ENCODE assay signal across 8 cellular contexts in genomic region chr4:8594097-8595038, GRCh38. TPM values are rescaled to one million over a fixed set of nuclear protein-coding genes. Genes with fewer than 3 reads are reported as not detected.
DNase-seq lines count a peak whose midpoint lies in the region; ATAC-seq and TF ChIP-seq lines count a peak whose summit lies in the region.

No MANE protein-coding gene starts in this region.

- H2AFZ ChIP-seq in SK-N-SH (ENCODE audit: low read depth) (no peak overlapping the region), fibroblast of lung (ENCODE audit: low read length) (no peak overlapping the region)

- H3K79me2 ChIP-seq in SK-N-SH (ENCODE audit: insufficient read depth) (no peaks in the 10 kb centered on the region), fibroblast of lung (ENCODE audit: control insufficient read depth, insufficient read depth, low read length) (no peaks in the 10 kb centered on the region)

- H3K9me2 ChIP-seq in SK-N-SH: no peaks in the 10 kb centered on the region

- H3K36me3 ChIP-seq in HUES64 (ENCODE audit: insufficient read depth, low read length): no peaks in the 10 kb centered on the region
- H3K36me3 ChIP-seq in SK-N-SH (replicated peaks in 1 of 2; ENCODE audit: control insufficient read depth in 1 of 2, insufficient read depth in 2 of 2, low read length in 1 of 2): no peaks in the 10 kb centered on the region
- no peaks in the 10 kb centered on the region for H3K36me3 ChIP-seq in fibroblast of lung (ENCODE audit: control insufficient read depth, insufficient read depth, low read length)

- H3K9me3 ChIP-seq in HUES64 (ENCODE audit: insufficient read depth, low read depth, low read length) (no peaks in the 10 kb centered on the region), SK-N-SH (no peaks in the 10 kb centered on the region), fibroblast of lung (ENCODE audit: control insufficient read depth, insufficient read depth, low read depth, low read length) (no peaks in the 10 kb centered on the region)

- H3K4me3 Mint-ChIP-seq in activated CD8-positive, alpha-beta memory T cell treated with anti-CD3 and anti-CD28 coated beads, Interleukin-2, amount 10 ng/mL, durations not matched to agents 7 days and 5 days: no peak overlapping the region
- peak overlapping the region; percentile 70 to 91 (median 78) for H3K4me3 Mint-ChIP-seq in nephron
- H3K4me3 Mint-ChIP-seq in effector memory CD8-positive, alpha-beta T cell: no peak overlapping the region

- H3K4me1 Mint-ChIP-seq in activated CD8-positive, alpha-beta memory T cell treated with anti-CD3 and anti-CD28 coated beads, Interleukin-2, amount 10 ng/mL, durations not matched to agents 7 days and 5 days: peaks cover 7% of the 10 kb centered on the region
- H3K4me1 Mint-ChIP-seq in nephron: peaks cover 31% of the 10 kb centered on the region
- H3K4me1 Mint-ChIP-seq in effector memory CD8-positive, alpha-beta T cell (ENCODE audit: low read depth in 2 of 2): peaks cover 0 to 3% of the 10 kb centered on the region in 2 donors

- peak; percentile 46 for DNase-seq in activated CD8-positive, alpha-beta memory T cell treated with anti-CD3 and anti-CD28 coated beads, Interleukin-2, amount 10 ng/mL, durations not matched to agents 7 days and 5 days
- no peak for DNase-seq in activated CD8-positive, alpha-beta memory T cell treated with anti-CD3 and anti-CD28 coated beads, Interleukin-2, amount 50 U/mL, for 4 hours
- peak; percentile 93 for DNase-seq in SK-N-SH
- peak; percentile 54 to 78 for DNase-seq in fibroblast of lung (ENCODE audit: low read depth in 2 of 2)
- DNase-seq in effector memory CD8-positive, alpha-beta T cell: no peak
- no peak for DNase-seq in T-helper 9 cell

- H3K27ac ChIP-seq in HUES64 (ENCODE audit: low read depth, low read length) (no peak overlapping the region), SK-N-SH (ENCODE audit: low read depth in 2 of 2, low read length in 1 of 2) (no peak overlapping the region), fibroblast of lung (ENCODE audit: insufficient read depth, low read length) (no peak overlapping the region)

- CTCF ChIA-PET in activated CD8-positive, alpha-beta memory T cell treated with anti-CD3 and anti-CD28 coated beads, Interleukin-2, amount 10 ng/mL, durations not matched to agents 7 days and 5 days (lab: Charles Lee): no interaction called here
- CTCF ChIA-PET in SK-N-SH (lab: Yijun Ruan, JAX): interaction anchor here (0.7 to 7.4 kb wide), 7 partner anchors 13 to 134 kb away, joined by 3 to 54 read pairs (median 3); no protein-coding TSS in a partner anchor

- H3K4me1 ChIP-seq in HUES64 (ENCODE audit: insufficient read depth, low read length) (peaks cover 22% of the 10 kb centered on the region; the same call in 1 of the 2 replicates), SK-N-SH (ENCODE audit: control insufficient read depth in 1 of 2, insufficient read depth in 2 of 2, low read depth in 1 of 2, low read length in 1 of 2) (peaks cover 0 to 38% of the 10 kb centered on the region in 2 experiments; a peak in 1 of 4 replicates), fibroblast of lung (ENCODE audit: control insufficient read depth, extremely low read depth, insufficient read depth, low read length) (peaks cover 3% of the 10 kb centered on the region)

- H3K27me3 ChIP-seq in HUES64 (ENCODE audit: insufficient read depth, low read length) (peaks cover 27% of the 10 kb centered on the region), SK-N-SH (ENCODE audit: insufficient read depth) (no peaks in the 10 kb centered on the region), fibroblast of lung (ENCODE audit: control insufficient read depth, insufficient read depth, low read length) (peaks cover 18% of the 10 kb centered on the region)

- 63% methylated on average over 24 of the region's 24 CpGs for WGBS in HUES64
- WGBS in SK-N-SH (ENCODE audit: low lambda C conversion rate): 49% methylated on average over 21 of the region's 24 CpGs

- POLR2A ChIA-PET in SK-N-SH (lab: Yijun Ruan, JAX): no interaction called here

- H3K9ac ChIP-seq in HUES64 (ENCODE audit: low read depth, low read length) (no peak overlapping the region), SK-N-SH (no peak overlapping the region), fibroblast of lung (ENCODE audit: insufficient read depth, low read length) (no peak overlapping the region)

- peak; percentile 80 for TF ChIP-seq CTCF in SK-N-SH (IDR thresholded peaks at IDR 0.05)
- peak; percentile 71 to 83 for TF ChIP-seq CTCF in fibroblast of lung (conservative IDR thresholded peaks at IDR 0.05 in 1 of 2, IDR thresholded peaks at IDR 0.05 in 1 of 2; ENCODE audit: low read depth in 1 of 2, low read length in 2 of 2)
- TF ChIP-seq CTCF in nephron (IDR thresholded peaks at IDR 0.05; ENCODE audit: unreplicated experiment in 3 of 3): peak; percentile 70 to 80 (median 77)

- H3K9me3 Mint-ChIP-seq in activated CD8-positive, alpha-beta memory T cell treated with anti-CD3 and anti-CD28 coated beads, Interleukin-2, amount 10 ng/mL, durations not matched to agents 7 days and 5 days (ENCODE audit: low read depth): no peaks in the 10 kb centered on the region
- no peaks in the 10 kb centered on the region for H3K9me3 Mint-ChIP-seq in nephron
- H3K9me3 Mint-ChIP-seq in effector memory CD8-positive, alpha-beta T cell: no peaks in the 10 kb centered on the region

- H3F3A ChIP-seq in SK-N-SH (replicated peaks; ENCODE audit: insufficient read depth): no peaks in the 10 kb centered on the region

- ATAC-seq in activated CD8-positive, alpha-beta memory T cell treated with anti-CD3 and anti-CD28 coated beads, Interleukin-2, amount 10 ng/mL, durations not matched to agents 7 days and 5 days: no peak
- ATAC-seq in effector memory CD8-positive, alpha-beta T cell (replicated peaks): no peak

- H3K36me3 Mint-ChIP-seq in activated CD8-positive, alpha-beta memory T cell treated with anti-CD3 and anti-CD28 coated beads, Interleukin-2, amount 10 ng/mL, durations not matched to agents 7 days and 5 days: no peaks in the 10 kb centered on the region
- H3K36me3 Mint-ChIP-seq in nephron (ENCODE audit: low read depth): no peaks in the 10 kb centered on the region
- H3K36me3 Mint-ChIP-seq in effector memory CD8-positive, alpha-beta T cell (ENCODE audit: insufficient read depth): peaks cover 3% of the 10 kb centered on the region

- no peaks in the 10 kb centered on the region for H4K20me1 ChIP-seq in SK-N-SH (ENCODE audit: insufficient read depth)
- no peaks in the 10 kb centered on the region for H4K20me1 ChIP-seq in fibroblast of lung (ENCODE audit: control insufficient read depth, extremely low read depth, insufficient read depth, low read length)

- H3K27ac Mint-ChIP-seq in activated CD8-positive, alpha-beta memory T cell treated with anti-CD3 and anti-CD28 coated beads, Interleukin-2, amount 10 ng/mL, durations not matched to agents 7 days and 5 days: no peak overlapping the region
- H3K27ac Mint-ChIP-seq in nephron: peak overlapping the region in 2 of 3 experiments; percentile 31 to 72
- H3K27ac Mint-ChIP-seq in effector memory CD8-positive, alpha-beta T cell: no peak overlapping the region

- TF ChIP-seq RAD21 in SK-N-SH (IDR thresholded peaks at IDR 0.05; ENCODE audit: low read length): peak; percentile 82

- peaks cover 27% of the 10 kb centered on the region for H3K27me3 Mint-ChIP-seq in activated CD8-positive, alpha-beta memory T cell treated with anti-CD3 and anti-CD28 coated beads, Interleukin-2, amount 10 ng/mL, durations not matched to agents 7 days and 5 days
- peaks cover 48% of the 10 kb centered on the region for H3K27me3 Mint-ChIP-seq in nephron (ENCODE audit: low read depth)
- H3K27me3 Mint-ChIP-seq in effector memory CD8-positive, alpha-beta T cell: peaks cover 45 to 68% of the 10 kb centered on the region in 2 donors

- TF ChIP-seq EP300 in SK-N-SH (IDR thresholded peaks at IDR 0.05; ENCODE audit: borderline replicate concordance in 1 of 2, low read depth in 1 of 2, low read length in 1 of 2): no peak

- H3K4me3 ChIP-seq in HUES64 (ENCODE audit: low read length) (0 out of 2 replicates have a peak overlapping the region, but pooled peaks have one; percentile 60), SK-N-SH (ENCODE audit: low read depth in 2 of 2, low read length in 1 of 2) (no peak overlapping the region), fibroblast of lung (replicated peaks in 1 of 4; ENCODE audit: control extremely low read depth in 1 of 4, insufficient read depth in 1 of 4, low read depth in 3 of 4, low read length in 4 of 4) (peak overlapping the region in 1 of 4 experiments; percentile 63)

- no peak overlapping the region for H3K4me2 ChIP-seq in SK-N-SH
- no peak overlapping the region for H3K4me2 ChIP-seq in fibroblast of lung (ENCODE audit: extremely low read depth, insufficient read depth, low read length)

TF ChIP-seq in SK-N-SH, 30 proteins besides CTCF, POLR2A, EP300 and RAD21 (continues in another document):
- no peak for TF ChIP-seq GATA2 (CRISPR knock-in tag; IDR thresholded peaks at IDR 0.05)
- TF ChIP-seq MEF2A (IDR thresholded peaks at IDR 0.05; ENCODE audit: borderline replicate concordance, low read depth): no peak

RNA-seq across cellular contexts. Expression of gene CPZ, which starts 1.8 kb away (rescaled TPM):
- not detected for total RNA-seq in activated CD8-positive, alpha-beta memory T cell treated with anti-CD3 and anti-CD28 coated beads, Interleukin-2, amount 10 ng/mL, durations not matched to agents 7 days and 5 days
- polyA plus RNA-seq in HUES64 (2013, experiment 1 of 2): 9.1 TPM
- 9.4 TPM for polyA plus RNA-seq in HUES64 (2013, experiment 2 of 2)
- polyA plus RNA-seq in SK-N-SH (2012; rRNA removed) (not detected in 2 replicates), fibroblast of lung (1.0 and 24.4 TPM in 2 replicates)
- polyA plus RNA-seq in SK-N-SH (2012; cell fraction: cytosol; rRNA removed): not detected in 2 replicates
- not detected in 2 replicates for polyA plus RNA-seq in SK-N-SH (2012; cell fraction: nucleus; rRNA removed)
- 7.1 and 20.8 TPM in 2 replicates for total RNA-seq in fibroblast of lung
- 1.6 and 33.2 TPM in 2 replicates for polyA plus RNA-seq in fibroblast of lung (2012)
- 2.0 and 20.7 TPM in 2 replicates for polyA minus RNA-seq in fibroblast of lung (ENCODE audit: low replicate concordance)

RNA-seq across cellular contexts. Expression of gene GPR78, which starts 14.2 kb away (rescaled TPM):
- not detected for total RNA-seq in activated CD8-positive, alpha-beta memory T cell treated with anti-CD3 and anti-CD28 coated beads, Interleukin-2, amount 10 ng/mL, durations not matched to agents 7 days and 5 days
- 0.35 TPM for polyA plus RNA-seq in HUES64 (2013, experiment 1 of 2)
- polyA plus RNA-seq in HUES64 (2013, experiment 2 of 2): 0.70 TPM
- polyA plus RNA-seq in SK-N-SH (2012; rRNA removed): not detected in 2 replicates
- polyA plus RNA-seq in SK-N-SH (2012; cell fraction: cytosol; rRNA removed): not detected in 2 replicates
- not detected in 2 replicates for polyA plus RNA-seq in SK-N-SH (2012; cell fraction: nucleus; rRNA removed)
- total RNA-seq in fibroblast of lung: 0.33 and 1.0 TPM in 2 replicates
- 0.20 TPM in 1 of 2 replicates, not detected in the other for polyA plus RNA-seq in fibroblast of lung
- polyA plus RNA-seq in fibroblast of lung (2012): 0.34 TPM in 1 of 2 replicates, not detected in the other
- 0.98 TPM in 1 of 2 replicates, not detected in the other for polyA minus RNA-seq in fibroblast of lung (ENCODE audit: low replicate concordance)

Comparison
In these comparisons a context has a peak if more than half of its experiments do, and no peak if none do; other contexts are left out.
1. DNase-seq: peak in activated CD8-positive, alpha-beta memory T cell treated with anti-CD3 and anti-CD28 coated beads, Interleukin-2, amount 10 ng/mL, durations not matched to agents 7 days and 5 days (single experiment), SK-N-SH (single experiment) and fibroblast of lung (2 of 2); none in activated CD8-positive, alpha-beta memory T cell treated with anti-CD3 and anti-CD28 coated beads, Interleukin-2, amount 50 U/mL, for 4 hours (single experiment), effector memory CD8-positive, alpha-beta T cell (0 of 3) and T-helper 9 cell (single experiment).
2. H3K27ac Mint-ChIP-seq: peak in nephron (2 of 3); none in activated CD8-positive, alpha-beta memory T cell treated with anti-CD3 and anti-CD28 coated beads, Interleukin-2, amount 10 ng/mL, durations not matched to agents 7 days and 5 days (single experiment) and effector memory CD8-positive, alpha-beta T cell (0 of 2).
3. H3K4me3 Mint-ChIP-seq: peak in nephron (3 of 3); none in activated CD8-positive, alpha-beta memory T cell treated with anti-CD3 and anti-CD28 coated beads, Interleukin-2, amount 10 ng/mL, durations not matched to agents 7 days and 5 days (single experiment) and effector memory CD8-positive, alpha-beta T cell (0 of 2).
4. Peak in every context shown above with its lines, with median percentiles within 50 percentile points of each other: CTCF ChIP-seq.